8 cellular contexts compared by ENCODE assay signal in the genomic region with DNA sequence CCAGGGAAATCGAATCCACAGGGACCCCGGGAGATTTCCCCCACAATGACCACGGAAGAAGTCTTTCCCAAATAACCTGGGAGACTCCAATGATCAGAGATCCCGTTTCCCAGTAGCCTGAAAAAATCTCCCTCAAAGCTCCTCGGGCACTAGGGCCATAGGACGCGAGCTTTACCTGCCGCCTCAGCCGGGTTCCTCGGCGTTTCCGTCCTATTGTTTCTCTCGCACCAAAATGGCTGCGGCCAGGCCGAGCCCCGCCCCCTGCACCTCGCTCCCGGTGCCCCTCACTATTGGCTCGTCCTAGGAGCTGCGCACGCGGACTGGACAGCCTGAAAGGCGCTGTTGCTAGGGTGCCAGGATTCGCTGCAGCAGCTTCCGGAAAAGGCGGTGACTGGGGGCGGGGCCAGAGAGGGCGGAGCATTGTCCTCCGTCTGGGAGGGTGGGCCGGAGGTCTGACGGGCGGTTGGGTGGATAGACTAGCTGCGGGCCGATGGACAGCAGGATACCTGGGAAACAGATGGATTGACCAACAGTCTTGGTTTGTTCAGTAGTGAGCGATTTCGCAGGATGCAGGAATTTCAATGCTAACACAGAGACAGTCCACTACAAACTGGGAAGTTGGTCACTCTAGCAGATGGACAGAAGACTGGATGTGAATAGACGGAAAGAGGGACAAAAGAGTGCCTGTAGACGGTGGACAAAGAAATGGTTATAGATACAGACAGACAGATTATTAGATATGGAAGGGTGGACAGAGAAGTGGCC. TPM values are rescaled to one million over a fixed set of nuclear protein-coding genes. Genes with fewer than 3 reads are reported as not detected.
DNase-seq lines count a peak whose midpoint lies in the region; ATAC-seq and TF ChIP-seq lines count a peak whose summit lies in the region.

A gene with protein sequence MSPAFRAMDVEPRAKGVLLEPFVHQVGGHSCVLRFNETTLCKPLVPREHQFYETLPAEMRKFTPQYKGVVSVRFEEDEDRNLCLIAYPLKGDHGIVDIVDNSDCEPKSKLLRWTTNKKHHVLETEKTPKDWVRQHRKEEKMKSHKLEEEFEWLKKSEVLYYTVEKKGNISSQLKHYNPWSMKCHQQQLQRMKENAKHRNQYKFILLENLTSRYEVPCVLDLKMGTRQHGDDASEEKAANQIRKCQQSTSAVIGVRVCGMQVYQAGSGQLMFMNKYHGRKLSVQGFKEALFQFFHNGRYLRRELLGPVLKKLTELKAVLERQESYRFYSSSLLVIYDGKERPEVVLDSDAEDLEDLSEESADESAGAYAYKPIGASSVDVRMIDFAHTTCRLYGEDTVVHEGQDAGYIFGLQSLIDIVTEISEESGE (minus strand): TSS at position 240 of the 765 bp plus-strand sequence. CDS start 21,930 bp downstream, outside the sequence.

- in situ Hi-C loops in GM13977 (cut with MboI; ENCODE audit: low pct_unique_long_range_greater_than_20kb, low sequenced_read_pairs, unreplicated experiment) = no loop called here

- DNase-seq in GM13977 (ENCODE audit: low spot score) (peak; percentile 96), NCI-H1694 (lab: John Stamatoyannopoulos, UW) (peak; percentile 78), amniotic stem cell (lab: John Stamatoyannopoulos, UW) (peak; percentile 97), left cardiac atrium (peak; percentile 99), progenitor cell of endocrine pancreas (ENCODE audit: low spot score, unreplicated experiment) (peak; percentile 98), ureter (ENCODE audit: low spot score) (peak; percentile 99)

- TF ChIP-seq CTCF in GM13977 (IDR thresholded peaks at IDR 0.05; ENCODE audit: extremely low read depth, insufficient read depth, missing control alignments) (no peak), progenitor cell of endocrine pancreas (IDR thresholded peaks at IDR 0.05; ENCODE audit: unreplicated experiment) (no peak)

- intact Hi-C loops in left cardiac atrium (cut with DNase I) = no loop called here

- H3K4me3 Mint-ChIP-seq in T-helper 1 cell treated with Interleukin-12 subunit alpha and Interleukin-12 subunit beta and Interleukin-4 antibody, amounts not matched to agents 30 μg/mL and 1 μg/mL, for 36 hours = peak within 1 kb of the TSS; percentile 97
- H3K4me3 Mint-ChIP-seq in progenitor cell of endocrine pancreas (ENCODE audit: low read depth) = peak within 1 kb of the TSS; percentile 99

- peak within 1 kb of the TSS; percentile 98 for H3K27ac Mint-ChIP-seq in T-helper 1 cell treated with Interleukin-12 subunit alpha and Interleukin-12 subunit beta and Interleukin-4 antibody, amounts not matched to agents 30 μg/mL and 1 μg/mL, for 36 hours
- H3K27ac Mint-ChIP-seq in progenitor cell of endocrine pancreas = peak within 1 kb of the TSS; percentile 100

- H3K4me1 Mint-ChIP-seq in T-helper 1 cell treated with Interleukin-12 subunit alpha and Interleukin-12 subunit beta and Interleukin-4 antibody, amounts not matched to agents 30 μg/mL and 1 μg/mL, for 36 hours (ENCODE audit: low read depth) = peaks cover 29% of the 10 kb centered on the region
- peaks cover 38% of the 10 kb centered on the region for H3K4me1 Mint-ChIP-seq in progenitor cell of endocrine pancreas (ENCODE audit: low read depth)

- H3K27me3 Mint-ChIP-seq in T-helper 1 cell treated with Interleukin-12 subunit alpha and Interleukin-12 subunit beta and Interleukin-4 antibody, amounts not matched to agents 30 μg/mL and 1 μg/mL, for 36 hours (ENCODE audit: low read depth) = peaks cover 17% of the 10 kb centered on the region
- H3K27me3 Mint-ChIP-seq in progenitor cell of endocrine pancreas = no peaks in the 10 kb centered on the region

- ATAC-seq in HG02884 (IDR thresholded peaks at IDR 0.05; ENCODE audit: unreplicated experiment) (peak; percentile 98), left cardiac atrium (peak; percentile 99 to 100)

- H3K9me3 Mint-ChIP-seq in T-helper 1 cell treated with Interleukin-12 subunit alpha and Interleukin-12 subunit beta and Interleukin-4 antibody, amounts not matched to agents 30 μg/mL and 1 μg/mL, for 36 hours = no peaks in the 10 kb centered on the region
- H3K9me3 Mint-ChIP-seq in progenitor cell of endocrine pancreas (ENCODE audit: low read depth) = no peaks in the 10 kb centered on the region

- H3K36me3 Mint-ChIP-seq in T-helper 1 cell treated with Interleukin-12 subunit alpha and Interleukin-12 subunit beta and Interleukin-4 antibody, amounts not matched to agents 30 μg/mL and 1 μg/mL, for 36 hours (ENCODE audit: low read depth) = peaks cover 13% of the 10 kb centered on the region
- peaks cover 7% of the 10 kb centered on the region for H3K36me3 Mint-ChIP-seq in progenitor cell of endocrine pancreas (ENCODE audit: insufficient read depth)

RNA-seq across cellular contexts. Expression of the gene that starts here (rescaled TPM):
- total RNA-seq in left cardiac atrium (10 to 100 TPM; 24.0 to 38.4 TPM), progenitor cell of endocrine pancreas (207 and 212 TPM in 2 replicates), ureter (97.0 TPM)

Comparison
In these comparisons a context has a peak if more than half of its experiments do, and no peak if none do; other contexts are left out.
1. Peak in every context shown above with its lines: DNase-seq and ATAC-seq.